ENCODE assay signal across 17 cellular contexts in genomic region chr10:1206601-1207000, GRCh38.
DNase-seq lines count a peak whose midpoint lies in the region; ATAC-seq and TF ChIP-seq lines count a peak whose summit lies in the region.
"Had no signal": no experiment of that assay in that cellular context is flagged by ENCODE, and none has a peak within 500 bp of the region (broad histone marks: within the 10 kb centered on the region; RNA-seq: fewer than 3 reads in every experiment).

No MANE protein-coding gene starts in this region.

- H2AK5ac ChIP-seq in H9 (ENCODE audit: insufficient read length, low read length): no peak overlapping the region

- no peak overlapping the region for H3T11ph ChIP-seq in H9 (ENCODE audit: low read length)

- H2BK20ac ChIP-seq in H9 (ENCODE audit: low read depth, low read length, poor library complexity, severe bottlenecking): no peak overlapping the region

- H3K23me2 ChIP-seq in H9 (ENCODE audit: insufficient read length, low read depth, low read length, poor library complexity, severe bottlenecking): no peaks in the 10 kb centered on the region

- H3K4me3 ChIP-seq in Caco-2 (ENCODE audit: low read depth, low read length) (no peak overlapping the region), osteoblast (ENCODE audit: insufficient read depth, low read length) (no peak overlapping the region), spleen (no peak overlapping the region), ascending aorta (no peak overlapping the region), foreskin fibroblast (ENCODE audit: low read depth in 1 of 2, low read length in 2 of 2) (no peak overlapping the region)

- H3K9ac ChIP-seq in H9 (ENCODE audit: extremely low read depth, insufficient read length, low read length): no peak overlapping the region

- no peaks in the 10 kb centered on the region for H3K79me1 ChIP-seq in H9 (ENCODE audit: insufficient read depth, low read depth, low read length, poor library complexity, severe bottlenecking)

- H2BK5ac ChIP-seq in H9 (ENCODE audit: insufficient read length, low read length): no peak overlapping the region

- H3K4me1 Mint-ChIP-seq in Caco-2 (ENCODE audit: low read depth, unreplicated experiment): peaks cover 16% of the 10 kb centered on the region
- no peaks in the 10 kb centered on the region for H3K4me1 Mint-ChIP-seq in H9
- peaks cover 11 to 17% of the 10 kb centered on the region in 2 donors for H3K4me1 Mint-ChIP-seq in effector memory CD8-positive, alpha-beta T cell (ENCODE audit: low read depth in 2 of 2)
- H3K4me1 Mint-ChIP-seq: CD4-positive, CD25-positive, alpha-beta regulatory T cell; CD8-positive, alpha-beta memory T cell had no signal

- H3K27me3 Mint-ChIP-seq in Caco-2 (ENCODE audit: insufficient read depth, unreplicated experiment) (peaks cover 4% of the 10 kb centered on the region), H9 (ENCODE audit: low read depth) (no peaks in the 10 kb centered on the region; the same call in 1 of the 2 replicates)
- H3K27me3 Mint-ChIP-seq in effector memory CD8-positive, alpha-beta T cell: peaks cover 0 to 17% of the 10 kb centered on the region in 2 donors
- H3K27me3 Mint-ChIP-seq: CD4-positive, CD25-positive, alpha-beta regulatory T cell had no signal

- H3K56ac ChIP-seq in H9 (ENCODE audit: insufficient read length, low read depth, low read length): no peak overlapping the region

- H3K14ac ChIP-seq in H9 (ENCODE audit: insufficient read depth, low read length): no peak overlapping the region

- H4K8ac ChIP-seq in H9 (replicated peaks; ENCODE audit: insufficient read length, low read depth, low read length): no peak overlapping the region

- H4K20me1 ChIP-seq in H9 (ENCODE audit: control insufficient read depth, insufficient read depth, insufficient read length) (no peaks in the 10 kb centered on the region), osteoblast (ENCODE audit: insufficient read depth, low read length) (no peaks in the 10 kb centered on the region)

- POLR2A ChIA-PET in Caco-2 (lab: Charles Lee): no interaction called here

- DNase-seq in Caco-2 (peak in 1 of 2 experiments; percentile 26), H9 (peak; percentile 23), osteoblast (ENCODE audit: insufficient read length, low spot score, missing footprints) (peak; percentile 66), spleen (peak; percentile 69), ascending aorta (ENCODE audit: low spot score in 2 of 2) (no peak), activated gamma-delta T cell treated with Interleukin-2 at 50 U/mL for 16 hours (no peak), foreskin fibroblast (no peak)
- no peak for DNase-seq in effector memory CD8-positive, alpha-beta T cell
- DNase-seq: ACHN; BE2C; C1 segment of cervical spinal cord; CD4-positive, CD25-positive, alpha-beta regulatory T cell; CD8-positive, alpha-beta memory T cell; COR-L47; GOT3; H7; IMR-90 had no signal

- H3K4me2 ChIP-seq in H9 (ENCODE audit: insufficient read depth, insufficient read length, low read length) (no peak overlapping the region), osteoblast (ENCODE audit: insufficient read depth, low read length) (no peak overlapping the region)

- H2BK15ac ChIP-seq in H9 (ENCODE audit: low read depth, low read length): no peak overlapping the region

- H3K18ac ChIP-seq in H9 (ENCODE audit: insufficient read length, low read depth, low read length): no peak overlapping the region

- no peak overlapping the region for H2BK120ac ChIP-seq in H9 (ENCODE audit: low read depth, low read length, poor library complexity, severe bottlenecking)

- no peak for ATAC-seq in effector memory CD8-positive, alpha-beta T cell (replicated peaks)

- H3K36me3 Mint-ChIP-seq in Caco-2 (ENCODE audit: insufficient read depth, unreplicated experiment) (no peaks in the 10 kb centered on the region), H9 (ENCODE audit: insufficient read depth in 1 of 3, low read depth in 3 of 3) (no peaks in the 10 kb centered on the region; a peak in 1 of 7 replicates)
- H3K36me3 Mint-ChIP-seq in effector memory CD8-positive, alpha-beta T cell (ENCODE audit: insufficient read depth): no peaks in the 10 kb centered on the region
- H3K36me3 Mint-ChIP-seq: CD4-positive, CD25-positive, alpha-beta regulatory T cell; CD8-positive, alpha-beta memory T cell had no signal

- CTCF ChIA-PET in Caco-2 (lab: Charles Lee): no interaction called here

- H3K36me3 ChIP-seq in Caco-2 (ENCODE audit: control insufficient read depth, insufficient read depth, low read length) (no peaks in the 10 kb centered on the region), osteoblast (ENCODE audit: insufficient read depth, low read length) (no peaks in the 10 kb centered on the region), spleen (no peaks in the 10 kb centered on the region), ascending aorta (no peaks in the 10 kb centered on the region)
- H3K36me3 ChIP-seq: BE2C had no signal

- H4K5ac ChIP-seq in H9 (ENCODE audit: insufficient read length, low read depth, low read length): no peak overlapping the region

- peaks cover 10% of the 10 kb centered on the region for H3K9me3 Mint-ChIP-seq in Caco-2 (ENCODE audit: unreplicated experiment)
- H3K9me3 Mint-ChIP-seq in H9: no peaks in the 10 kb centered on the region; a peak in 1 of 5 replicates
- H3K9me3 Mint-ChIP-seq in effector memory CD8-positive, alpha-beta T cell: peaks cover 0 to 2% of the 10 kb centered on the region in 2 donors
- H3K9me3 Mint-ChIP-seq: CD4-positive, CD25-positive, alpha-beta regulatory T cell; CD8-positive, alpha-beta memory T cell had no signal

- H3K4me1 ChIP-seq in Caco-2: peaks cover 25% of the 10 kb centered on the region
- no peaks in the 10 kb centered on the region for H3K4me1 ChIP-seq in H9 (ENCODE audit: insufficient read depth, low read length)
- H3K4me1 ChIP-seq in osteoblast (ENCODE audit: insufficient read depth, low read length): no peaks in the 10 kb centered on the region
- no peaks in the 10 kb centered on the region for H3K4me1 ChIP-seq in spleen
- H3K4me1 ChIP-seq in ascending aorta: no peaks in the 10 kb centered on the region
- H3K4me1 ChIP-seq: BE2C had no signal

- no CpG with 5 or more reads among the region's 19 CpGs for WGBS in H9 (ENCODE audit: extremely low coverage, insufficient read length, low lambda C conversion rate)
- whole genome bisulfite sequencing in spleen, 5 donors: 91 to 96% (median 94%) methylated on average over 19 of the region's 19 CpGs

- H3K27me3 ChIP-seq in Caco-2 (replicated peaks; ENCODE audit: control insufficient read depth, insufficient read depth, low read length) (no peaks in the 10 kb centered on the region), H9 (ENCODE audit: insufficient read depth, low read length) (no peaks in the 10 kb centered on the region), osteoblast (ENCODE audit: insufficient read depth, low read length) (no peaks in the 10 kb centered on the region), spleen (replicated peaks in 1 of 7) (peaks cover 0 to 6% (median 0%) of the 10 kb centered on the region in 7 donors), ascending aorta (no peaks in the 10 kb centered on the region)
- H3K27me3 ChIP-seq: BE2C had no signal

- H3K27ac Mint-ChIP-seq in Caco-2 (ENCODE audit: unreplicated experiment) (peak overlapping the region; percentile 11), H9 (no peak overlapping the region; a peak in 1 of 7 replicates)
- H3K27ac Mint-ChIP-seq in effector memory CD8-positive, alpha-beta T cell: no peak overlapping the region
- H3K27ac Mint-ChIP-seq: CD4-positive, CD25-positive, alpha-beta regulatory T cell; CD8-positive, alpha-beta memory T cell had no signal

- no peak overlapping the region for H3K4me3 Mint-ChIP-seq in Caco-2 (ENCODE audit: unreplicated experiment)
- no peak overlapping the region for H3K4me3 Mint-ChIP-seq in H9
- no peak overlapping the region for H3K4me3 Mint-ChIP-seq in effector memory CD8-positive, alpha-beta T cell
- H3K4me3 Mint-ChIP-seq: CD4-positive, CD25-positive, alpha-beta regulatory T cell; CD8-positive, alpha-beta memory T cell had no signal

- no peak overlapping the region for H4K91ac ChIP-seq in H9 (ENCODE audit: insufficient read length, low read depth, low read length)

- H2BK12ac ChIP-seq in H9 (ENCODE audit: insufficient read length, low read depth, low read length): no peak overlapping the region

- H3K9me3 ChIP-seq in Caco-2: no peaks in the 10 kb centered on the region
- H3K9me3 ChIP-seq in H9 (ENCODE audit: control insufficient read depth, low read depth, low read length): no peaks in the 10 kb centered on the region
- H3K9me3 ChIP-seq in osteoblast (ENCODE audit: low read depth, low read length): no peaks in the 10 kb centered on the region
- H3K9me3 ChIP-seq in spleen: no peaks in the 10 kb centered on the region
- no peaks in the 10 kb centered on the region for H3K9me3 ChIP-seq in ascending aorta
- H3K9me3 ChIP-seq: BE2C had no signal

- H3K4ac ChIP-seq in H9 (ENCODE audit: low read depth, low read length): no peak overlapping the region

- TF ChIP-seq POLR2A in spleen (IDR thresholded peaks at IDR 0.05): no peak

- no peaks in the 10 kb centered on the region for H3K79me2 ChIP-seq in H9 (ENCODE audit: insufficient read depth, low read length)
- no peaks in the 10 kb centered on the region for H3K79me2 ChIP-seq in osteoblast (ENCODE audit: insufficient read depth, low read length)

- intact Hi-C loops in Caco-2 (cut with micrococcal nuclease; ENCODE audit: unreplicated experiment): no loop called here
- intact Hi-C loops in spleen (cut with DNase I; ENCODE audit: low total_unique reads): no loop called here
- intact Hi-C loops in ascending aorta (cut with DNase I): no loop called here

- TF ChIP-seq CTCF in Caco-2 (IDR thresholded peaks at IDR 0.05; ENCODE audit: insufficient read depth in 1 of 2, low read depth in 1 of 2, low read length in 1 of 2, severe bottlenecking in 1 of 2, unreplicated experiment in 1 of 2) (no peak), H9 (conservative IDR thresholded peaks at IDR 0.05) (no peak), osteoblast (IDR thresholded peaks at IDR 0.05; ENCODE audit: extremely low read depth, low read depth, low read length) (no peak), spleen (IDR thresholded peaks at IDR 0.05 in 8 of 11, conservative IDR thresholded peaks at IDR 0.05 in 3 of 11) (no peak), ascending aorta (IDR thresholded peaks at IDR 0.05) (no peak), foreskin fibroblast (IDR thresholded peaks at IDR 0.05; ENCODE audit: low read depth, low read length) (no peak)

- no peak overlapping the region for H3K23ac ChIP-seq in H9 (ENCODE audit: insufficient read length, low read depth, low read length)

- H3K27ac ChIP-seq in H9 (ENCODE audit: insufficient read length, low read depth, low read length) (no peak overlapping the region), osteoblast (ENCODE audit: low read depth, low read length) (no peak overlapping the region), spleen (no peak overlapping the region), ascending aorta (no peak overlapping the region)

- H2AFZ ChIP-seq in H9 (ENCODE audit: low read length): no peak overlapping the region
- no peak overlapping the region for H2AFZ ChIP-seq in osteoblast (ENCODE audit: low read length)

- BruUV-seq in Caco-2 (replicated peaks; lab: Mats Ljungman, UMichigan): no TSS peak

Comparison
In these comparisons a context has a peak if more than half of its experiments do, and no peak if none do; other contexts are left out.
1. DNase-seq: peak in H9 (single experiment), osteoblast (single experiment) and spleen (single experiment); none in ascending aorta (0 of 2), effector memory CD8-positive, alpha-beta T cell (0 of 3), activated gamma-delta T cell treated with Interleukin-2 at 50 U/mL for 16 hours (single experiment) and foreskin fibroblast (0 of 2).